ENCODE assay signal across 1 cellular context in genomic region chr12:93020225-93020997, GRCh38.
TF ChIP-seq lines count a peak whose summit lies in the region.

No MANE protein-coding gene starts in this region.

TF ChIP-seq in H1, 55 proteins besides CTCF, POLR2A, EP300 and RAD21:
- TF ChIP-seq ZNF274 (IDR thresholded peaks at IDR 0.05; ENCODE audit: borderline replicate concordance, extremely low read depth, low read length) (no peak), HDAC2 (IDR thresholded peaks at IDR 0.05; ENCODE audit: borderline replicate concordance in 1 of 2, low read depth in 2 of 2, low read length in 2 of 2) (no peak), USF2 (IDR thresholded peaks at IDR 0.05; ENCODE audit: low read length) (no peak), TCF12 (IDR thresholded peaks at IDR 0.05; ENCODE audit: low read depth, low read length) (no peak), CBX8 (IDR thresholded peaks at IDR 0.05; ENCODE audit: borderline replicate concordance, low read depth, low read length) (no peak), SIN3A (conservative IDR thresholded peaks at IDR 0.05 in 1 of 2, IDR thresholded peaks at IDR 0.05 in 1 of 2; ENCODE audit: low read depth in 1 of 2, low read length in 2 of 2) (no peak), POU5F1 (IDR thresholded peaks at IDR 0.05; ENCODE audit: low read depth, low read length) (no peak), SP1 (IDR thresholded peaks at IDR 0.05; ENCODE audit: low read depth, low read length) (no peak), GTF2F1 (IDR thresholded peaks at IDR 0.05; ENCODE audit: borderline replicate concordance, low read depth, low read length) (no peak), KDM5A (IDR thresholded peaks at IDR 0.05; ENCODE audit: low read length) (no peak), ASH2L (IDR thresholded peaks at IDR 0.05; ENCODE audit: low read length) (no peak), TAF1 (IDR thresholded peaks at IDR 0.05; ENCODE audit: low read depth, low read length) (no peak), BACH1 (IDR thresholded peaks at IDR 0.05; ENCODE audit: low read length) (no peak)
